ENCODE assay signal across 27 cellular contexts in genomic region chr10:98920362-98920761, GRCh38.
"Had no signal": no experiment of that assay in that cellular context is flagged by ENCODE, and none has a peak within 500 bp of the region (broad histone marks: within the 10 kb centered on the region; RNA-seq: fewer than 3 reads in every experiment).

No MANE protein-coding gene starts in this region.

- H3K4me1 ChIP-seq: ascending aorta, Peyer's patch, SJSA1 had no signal

- H3K4me2 ChIP-seq: KMS-11 had no signal

- H3K27me3 ChIP-seq: ascending aorta, Peyer's patch, SJSA1 had no signal

- H3K9ac ChIP-seq: KMS-11 had no signal

- H3K36me3 ChIP-seq: ascending aorta, Peyer's patch, SJSA1 had no signal

- H3K27ac ChIP-seq: ascending aorta, KMS-11, RWPE1, SJSA1 had no signal

- H3K4me3 ChIP-seq: ascending aorta, Peyer's patch, SJSA1 had no signal

- ATAC-seq: activated CD8-positive, alpha-beta memory T cell treated with anti-CD3 and anti-CD28 coated beads, Interleukin-2, amount 10 ng/mL, durations not matched to agents 7 days and 5 days; activated naive CD4-positive, alpha-beta T cell treated with anti-CD3 and anti-CD28 coated beads, Interleukin-2, amount 50 U/mL, for 72 hours; activated naive CD8-positive, alpha-beta T cell treated with anti-CD3 and anti-CD28 coated beads, Interleukin-2, amount 50 U/mL, for 24 hours; activated T-cell treated with anti-CD3 and anti-CD28 coated beads, Interleukin-2, amount 50 U/mL, for 4 hours; SK-N-SH treated with all-trans-retinoic acid at 6 μM for 48 hours had no signal

- H3K9me3 ChIP-seq: ascending aorta, Peyer's patch, SJSA1 had no signal

- DNase-seq: activated B cell treated with CpG ODN at 0.5 μM for 24 hours; activated CD4-positive, alpha-beta T cell treated with anti-CD3 and anti-CD28 coated beads for 1 hour; activated CD4-positive, alpha-beta T cell treated with anti-CD3 and anti-CD28 coated beads, Interleukin-2, amount 10 ng/mL, durations not matched to agents 24 days and 14 days; activated CD4-positive, alpha-beta T cell treated with anti-CD3 and anti-CD28 coated beads, Interleukin-2, amount 50 U/mL, for 48 hours; activated CD8-positive, alpha-beta memory T cell treated with anti-CD3 and anti-CD28 coated beads, Interleukin-2, amount 10 ng/mL, durations not matched to agents 7 days and 5 days; activated effector memory CD4-positive, alpha-beta T cell treated with anti-CD3 and anti-CD28 coated beads, Interleukin-2, amount 50 U/mL, for 16 hours; activated naive CD4-positive, alpha-beta T cell treated with Interleukin-2 at 50 U/mL for 16 hours; activated naive CD8-positive, alpha-beta T cell treated with anti-CD3 and anti-CD28 coated beads, Interleukin-2, amount 50 U/mL, for 24 hours; activated T-cell treated with anti-CD3 and anti-CD28 coated beads, Interleukin-2, amount 50 U/mL, for 4 hours; amniotic stem cell; cerebellar nuclear complex; NCI-H1092; NCI-H1417; NCI-H1930; NCI-H2171; NCI-H226; NCI-H69; NK-92 treated with Interleukin-12 subunit alpha and Interleukin-12 subunit beta, amount 100 ng/mL, for 24 hours; Peyer's patch; Right ventricle myocardium superior; SW 1271 had no signal
